8 cellular contexts compared by ENCODE assay signal in genomic region chr10:91749592-91749991, GRCh38. TPM values are rescaled to one million over a fixed set of nuclear protein-coding genes. Genes with fewer than 3 reads are reported as not detected.
DNase-seq lines count a peak whose midpoint lies in the region; ATAC-seq, FAIRE-seq and TF ChIP-seq lines count a peak whose summit lies in the region.
"Not testable (repeated sequence)": the region's sequence is repeated elsewhere in the genome, so short reads cannot be mapped to it uniquely, and the experiment has no call there.

No MANE protein-coding gene starts in this region.

- intact Hi-C loops in PC-9 (cut with micrococcal nuclease; ENCODE audit: unreplicated experiment), result loop anchor here (2.0 to 10.0 kb wide), 3 partner anchors 115 to 451 kb away; partner anchors contain the start of gene PPP1R3C

- not testable (repeated sequence) for H4K20me1 ChIP-seq in PC-9 (ENCODE audit: insufficient read depth)

- peak overlapping the region; percentile 47 for H3K4me3 ChIP-seq in A549
- peak overlapping the region; percentile 33; the same call in 1 of the 2 replicates for H3K4me3 ChIP-seq in HUES6 (ENCODE audit: low read depth, low read length)
- H3K4me3 ChIP-seq in PC-9, result peak overlapping the region; percentile 59
- peak overlapping the region; percentile 41 for H3K4me3 ChIP-seq in SJCRH30
- peak overlapping the region; percentile 20 for H3K4me3 ChIP-seq in iPS-15b (ENCODE audit: low read depth, low read length)

- not testable (repeated sequence) for TF ChIP-seq EP300 in A549 (IDR thresholded peaks at IDR 0.05)

- peaks cover 22% of the 10 kb centered on the region for H3K36me3 Mint-ChIP-seq in WTC11

- peaks cover 27% of the 10 kb centered on the region for H3K9me3 Mint-ChIP-seq in WTC11

- H3K4me2 ChIP-seq in A549 (peak overlapping the region; percentile 67), PC-9 (peak overlapping the region; percentile 77)

- peak overlapping the region; percentile 57 to 83 for H3K27ac ChIP-seq in A549
- H3K27ac ChIP-seq in HUES6 (ENCODE audit: low read depth, low read length); PC-9; SJCRH30: not testable (repeated sequence)

- CTCF ChIA-PET in A549 (lab: Yijun Ruan, JAX); WTC11 (lab: Charles Lee): not testable (repeated sequence)
- CTCF ChIA-PET in PC-9 (lab: Charles Lee), result interaction anchor here (0.7 kb wide), 1 partner anchor 1540 kb away, joined by 3 read pairs; no protein-coding TSS in a partner anchor

- not testable (repeated sequence) for H3K4me1 ChIP-seq in A549; HUES6 (ENCODE audit: control insufficient read depth, insufficient read depth, low read length); PC-9 (replicated peaks; ENCODE audit: insufficient read depth); SJCRH30; iPS-15b (ENCODE audit: control insufficient read depth, insufficient read depth, low read length)

- peaks cover 14% of the 10 kb centered on the region for H3K4me1 Mint-ChIP-seq in WTC11

- not testable (repeated sequence) for H3K27me3 ChIP-seq in HUES6 (ENCODE audit: control insufficient read depth, insufficient read depth, low read length); PC-9 (ENCODE audit: insufficient read depth, low read depth); SJCRH30; iPS-15b (ENCODE audit: control insufficient read depth, insufficient read depth, low read length)

- H3K36me3 ChIP-seq in HUES6 (ENCODE audit: control insufficient read depth, insufficient read depth, low read length); PC-9 (ENCODE audit: low read depth); SJCRH30; iPS-15b (ENCODE audit: control insufficient read depth, insufficient read depth, low read length): not testable (repeated sequence)

- TF ChIP-seq CTCF in A549 (IDR thresholded peaks at IDR 0.05); PC-9 (conservative IDR thresholded peaks at IDR 0.05); WTC11 (IDR thresholded peaks at IDR 0.05): not testable (repeated sequence)

- WGBS in A549 (ENCODE audit: missing lambda C conversion rate), result 20% methylated on average over 14 of the region's 20 CpGs

- peak overlapping the region; percentile 53 for H3K4me3 Mint-ChIP-seq in WTC11

- not testable (repeated sequence) for ATAC-seq in A549, WTC11

- not testable (repeated sequence) for H3K9me3 ChIP-seq in A549; HUES6 (ENCODE audit: control insufficient read depth, insufficient read depth, low read depth, low read length); PC-9 (ENCODE audit: insufficient read depth, low read depth); SJCRH30 (replicated peaks); iPS-15b (ENCODE audit: control insufficient read depth, insufficient read depth, low read length)

- not testable (repeated sequence) for H3F3A ChIP-seq in PC-9 (ENCODE audit: insufficient read depth, low read depth)

- FAIRE-seq in A549 (lab: Jason Lieb, UNC), result not testable (repeated sequence)

- DNase-seq in A549 (ENCODE audit: low read depth in 1 of 2, low spot score in 1 of 2); SJCRH30; WTC11 (ENCODE audit: low spot score): not testable (repeated sequence)
- DNase-seq in DMS53 (lab: John Stamatoyannopoulos, UW) (peak; percentile 38), NCI-H69 (lab: John Stamatoyannopoulos, UW) (peak; percentile 19), PC-9 (peak in 1 of 2 experiments; percentile 35)

- BruUV-seq in PC-9 (replicated peaks; lab: Mats Ljungman, UMichigan), result not testable (repeated sequence)

- H3K9ac ChIP-seq in HUES6 (ENCODE audit: low read length); iPS-15b (ENCODE audit: low read depth, low read length): not testable (repeated sequence)

- H3K27ac Mint-ChIP-seq in WTC11, result not testable (repeated sequence)

- not testable (repeated sequence) for H3K9me2 ChIP-seq in PC-9 (ENCODE audit: insufficient read depth)

- TF ChIP-seq POLR2A in A549 (IDR thresholded peaks at IDR 0.05; ENCODE audit: low read length), result not testable (repeated sequence)

- not testable (repeated sequence) for H3K79me2 ChIP-seq in PC-9 (ENCODE audit: low read depth)

- H3K27me3 Mint-ChIP-seq in WTC11 (ENCODE audit: low read depth), result not testable (repeated sequence)

- POLR2A ChIA-PET in A549 (lab: Yijun Ruan, JAX); PC-9 (lab: Charles Lee; ENCODE audit: unreplicated experiment); WTC11 (lab: Charles Lee): not testable (repeated sequence)

- TF ChIP-seq RAD21 in A549 (conservative IDR thresholded peaks at IDR 0.05 in 1 of 2, IDR thresholded peaks at IDR 0.05 in 1 of 2), result not testable (repeated sequence)

- peak overlapping the region; percentile 89 for H2AFZ ChIP-seq in PC-9

TF ChIP-seq in A549, 52 proteins besides CTCF, POLR2A, EP300 and RAD21:
- peak; percentile 61; the same call in 1 of the 2 replicates for TF ChIP-seq HOXB13 (CRISPR knock-in tag; IDR thresholded peaks at IDR 0.05; ENCODE audit: low read depth)

RNA-seq across cellular contexts. Expression of gene TNKS2, which starts 48.6 kb away (rescaled TPM):
- polyA plus RNA-seq in A549 (2011; rRNA removed), result 40.4 and 45.3 TPM in 2 replicates
- polyA plus RNA-seq in A549 (2012; cell fraction: cytosol; rRNA removed), result 7.0 and 8.7 TPM in 2 replicates
- 6.7 and 9.6 TPM in 2 replicates for polyA plus RNA-seq in A549 (2012; cell fraction: nucleus; rRNA removed)
- 19.2 to 20.8 TPM (median 20.6 TPM) in 3 replicates for polyA plus RNA-seq in A549 (2017; fragmentation: RNase III; extraction: RNeasy Plus Mini Kit Qiagen cat#74134 plus additional on column Dnase treatment)
- 36.7 and 37.8 TPM in 2 replicates for polyA minus RNA-seq in A549 (2011; rRNA and poly(A)+ RNA removed)
- 22.1 and 25.4 TPM in 2 replicates for total RNA-seq in PC-9 (2021)
- total RNA-seq in SJCRH30 (2014; rRNA removed; shearing (Covaris generic)), result 15.9 and 17.6 TPM in 2 replicates
- 51.6 to 53.5 TPM (median 53.0 TPM) in 3 replicates for total RNA-seq in WTC11 (2021)
